Comparison of ENCODE assay signal across 10 cellular contexts in genomic region chr14:99234982-99235491, GRCh38.
DNase-seq lines count a peak whose midpoint lies in the region; ATAC-seq lines count a peak whose summit lies in the region.
"Had no signal": no experiment of that assay in that cellular context is flagged by ENCODE, and none has a peak within 500 bp of the region (broad histone marks: within the 10 kb centered on the region; RNA-seq: fewer than 3 reads in every experiment).

No MANE protein-coding gene starts in this region.

- H3K9me3 ChIP-seq in NT2/D1 (ENCODE audit: insufficient read depth, low read length) (no peaks in the 10 kb centered on the region), iPS-15b (ENCODE audit: control insufficient read depth, insufficient read depth, low read length) (no peaks in the 10 kb centered on the region)

- H3K36me3 ChIP-seq in NT2/D1 (ENCODE audit: insufficient read depth, insufficient read length, low read length) (no peaks in the 10 kb centered on the region), iPS-15b (ENCODE audit: control insufficient read depth, insufficient read depth, low read length) (no peaks in the 10 kb centered on the region)

- DNase-seq in NT2/D1 (ENCODE audit: low read depth, low spot score) = no peak
- DNase-seq in activated T-helper 1 cell treated with Interleukin-2 at 50 U/mL for 16 hours (ENCODE audit: low read depth) = peak; percentile 53
- peak; percentile 67 to 84 (median 78) for DNase-seq in stimulated activated CD4-positive, alpha-beta T cell treated with anti-CD3 and anti-CD28 coated beads, TNF-alpha, amount 100 ng/mL, for 24 hours (ENCODE audit: low read depth in 3 of 3)
- no peak for DNase-seq in NAMALWA (ENCODE audit: low spot score)
- no peak for DNase-seq in MV-4-11 (lab: John Stamatoyannopoulos, UW)
- DNase-seq: T1000 had no signal

- H3K4me1 ChIP-seq in NT2/D1 (ENCODE audit: insufficient read depth, insufficient read length) = peaks cover 21% of the 10 kb centered on the region
- H3K4me1 ChIP-seq in iPS-15b (ENCODE audit: control insufficient read depth, insufficient read depth, low read length) = peaks cover 21% of the 10 kb centered on the region

- peak overlapping the region; percentile 30 for H3K4me3 ChIP-seq in NT2/D1 (ENCODE audit: insufficient read length, low read depth)
- peak overlapping the region; percentile 51 for H3K4me3 ChIP-seq in iPS-15b (ENCODE audit: low read depth, low read length)

- ATAC-seq in GM18517 (IDR thresholded peaks at IDR 0.05; ENCODE audit: unreplicated experiment) (no peak), GM21737 (IDR thresholded peaks at IDR 0.05; ENCODE audit: unreplicated experiment) (no peak)
- ATAC-seq: esophagus mucosa had no signal

- peak overlapping the region; percentile 36 for H3K9ac ChIP-seq in NT2/D1 (ENCODE audit: insufficient read length, low read depth)
- H3K9ac ChIP-seq in iPS-15b (ENCODE audit: low read depth, low read length) = no peak overlapping the region

- H3K27me3 ChIP-seq in NT2/D1 (ENCODE audit: insufficient read depth, insufficient read length) = no peaks in the 10 kb centered on the region
- no peaks in the 10 kb centered on the region for H3K27me3 ChIP-seq in iPS-15b (ENCODE audit: control insufficient read depth, insufficient read depth, low read length)

Comparison
In these comparisons a context has a peak if more than half of its experiments do, and no peak if none do; other contexts are left out.
1. DNase-seq: peak in activated T-helper 1 cell treated with Interleukin-2 at 50 U/mL for 16 hours (single experiment) and stimulated activated CD4-positive, alpha-beta T cell treated with anti-CD3 and anti-CD28 coated beads, TNF-alpha, amount 100 ng/mL, for 24 hours (3 of 3); none in NT2/D1 (single experiment), NAMALWA (single experiment) and MV-4-11 (single experiment).